In genomic region chr17:38871992-38872605, GRCh38 we compare ENCODE assay signal across 8 cellular contexts. TPM values are rescaled to one million over a fixed set of nuclear protein-coding genes. Genes with fewer than 3 reads are reported as not detected.
DNase-seq lines count a peak whose midpoint lies in the region; ATAC-seq and TF ChIP-seq lines count a peak whose summit lies in the region.

No MANE protein-coding gene starts in this region.

- TF ChIP-seq CTCF in GM12865 (IDR thresholded peaks at IDR 0.05; ENCODE audit: insufficient read depth, low read depth, low read length, missing control alignments) (no peak), esophagus squamous epithelium (IDR thresholded peaks at IDR 0.05) (no peak), sigmoid colon (IDR thresholded peaks at IDR 0.05) (no peak)

- TF ChIP-seq EP300 in sigmoid colon (IDR thresholded peaks at IDR 0.05): no peak

- H3K4me3 ChIP-seq in GM12865 (ENCODE audit: low read depth, low read length): peak overlapping the region; percentile 84
- H3K4me3 ChIP-seq in SJSA1: peak overlapping the region; percentile 92
- H3K4me3 ChIP-seq in esophagus squamous epithelium: peak overlapping the region; percentile 79 to 98 (median 87)
- peak overlapping the region; percentile 71 to 95 (median 91) for H3K4me3 ChIP-seq in sigmoid colon

- H3K4me1 ChIP-seq in SJSA1 (replicated peaks) (peaks cover 75% of the 10 kb centered on the region), esophagus squamous epithelium (peaks cover 58 to 83% (median 58%) of the 10 kb centered on the region in 3 donors), sigmoid colon (peaks cover 0 to 80% (median 61%) of the 10 kb centered on the region in 4 donors)

- DNase-seq in GM12865 (ENCODE audit: low read depth) (no peak), SJSA1 (ENCODE audit: low read depth in 1 of 2, low spot score in 2 of 2) (no peak), esophagus squamous epithelium (lab: John Stamatoyannopoulos, UW) (no peak), sigmoid colon (no peak), dedifferentiated amniotic fluid mesenchymal stem cell (ENCODE audit: extremely low spot score) (no peak)

- H3K36me3 ChIP-seq in SJSA1 (peaks cover 56% of the 10 kb centered on the region), esophagus squamous epithelium (peaks cover 0 to 15% (median 0%) of the 10 kb centered on the region in 3 donors), sigmoid colon (no peaks in the 10 kb centered on the region)

- H3K27ac ChIP-seq in SJSA1 (no peak overlapping the region), esophagus squamous epithelium (peak overlapping the region; percentile 97 to 99 (median 98)), sigmoid colon (peak overlapping the region; percentile 95 to 99 (median 97))

- no peaks in the 10 kb centered on the region for H3K27me3 ChIP-seq in SJSA1 (replicated peaks)
- H3K27me3 ChIP-seq in esophagus squamous epithelium: no peaks in the 10 kb centered on the region
- H3K27me3 ChIP-seq in sigmoid colon: no peaks in the 10 kb centered on the region

- H3K9me3 ChIP-seq in SJSA1 (replicated peaks) (peaks cover 4% of the 10 kb centered on the region; the same call in 1 of the 2 replicates), esophagus squamous epithelium (no peaks in the 10 kb centered on the region), sigmoid colon (no peaks in the 10 kb centered on the region)

- intact Hi-C loops in esophagus squamous epithelium (cut with DNase I) (no loop called here), sigmoid colon (cut with DNase I) (loop anchor here (5.0 kb wide), 2 partner anchors 50 to 95 kb away; partner anchors contain the start of gene FBXO47)

- 13 to 30% methylated on average over 3 to 4 of the region's 5 CpGs for WGBS in esophagus squamous epithelium, 2 donors
- WGBS in sigmoid colon, 2 donors: 12 to 35% methylated on average over 5 of the region's 5 CpGs

- no peak for TF ChIP-seq POLR2A in esophagus squamous epithelium (IDR thresholded peaks at IDR 0.05)
- TF ChIP-seq POLR2A in sigmoid colon (IDR thresholded peaks at IDR 0.05): no peak

- ATAC-seq in GM18520 (IDR thresholded peaks at IDR 0.05; ENCODE audit: unreplicated experiment): no peak
- ATAC-seq in GM18517 (IDR thresholded peaks at IDR 0.05; ENCODE audit: unreplicated experiment): no peak
- ATAC-seq in GM19395 (IDR thresholded peaks at IDR 0.05; ENCODE audit: unreplicated experiment): no peak

RNA-seq across cellular contexts. Expression of gene LASP1, which starts 2.2 kb away (rescaled TPM):
- total RNA-seq in SJSA1 (2014; rRNA removed; shearing (Covaris generic)): 146 and 174 TPM in 2 replicates
- total RNA-seq in esophagus squamous epithelium (10 to 100 TPM; 44.3 to 66.0 (median 51.9) TPM), sigmoid colon (10 to 100 TPM; 27.6 to 64.8 (median 42.2) TPM)
- polyA plus RNA-seq in sigmoid colon: 100 to 1,000 TPM; 122 to 205 (median 182) TPM

RNA-seq across cellular contexts. Expression of gene RPL23, which starts 18.6 kb away (rescaled TPM):
- 817 and 952 TPM in 2 replicates for total RNA-seq in SJSA1 (2014; rRNA removed; shearing (Covaris generic))
- total RNA-seq in esophagus squamous epithelium (1,000 to 10,000 TPM in 3 of 4 donors, 100 to 1,000 TPM in 1; 998 to 2,109 (median 1,205) TPM), sigmoid colon (1,000 to 10,000 TPM; 1,692 to 2,841 (median 2,464) TPM)
- polyA plus RNA-seq in sigmoid colon: 1,000 to 10,000 TPM; 2,289 to 3,780 (median 2,728) TPM

RNA-seq across cellular contexts. Expression of gene CWC25, which starts 47.0 kb away (rescaled TPM):
- total RNA-seq in SJSA1 (2014; rRNA removed; shearing (Covaris generic)): 6.6 and 11.3 TPM in 2 replicates
- total RNA-seq in esophagus squamous epithelium (10 to 100 TPM in 3 of 4 donors, 1 to 10 TPM in 1; 9.4 to 25.9 (median 16.8) TPM), sigmoid colon (10 to 100 TPM; 15.6 to 32.4 (median 17.3) TPM)
- polyA plus RNA-seq in sigmoid colon: 10 to 100 TPM; 11.3 to 16.4 (median 11.4) TPM
